In genomic region chr10:7563770-7564169, GRCh38 we compare ENCODE assay signal across 28 cellular contexts.
A peak's percentile ranks its signal among the peaks of the same experiment; 100 is the strongest.
DNase-seq lines count a peak whose midpoint lies in the region; ATAC-seq and TF ChIP-seq lines count a peak whose summit lies in the region.
"Had no signal": no experiment of that assay in that cellular context is flagged by ENCODE, and none has a peak within 500 bp of the region (broad histone marks: within the 10 kb centered on the region; RNA-seq: fewer than 3 reads in every experiment).

No MANE protein-coding gene starts in this region.

- peaks cover 20 to 38% (median 32%) of the 10 kb centered on the region in 4 donors for H3K4me1 ChIP-seq in stomach

- ATAC-seq in HG03025 (IDR thresholded peaks at IDR 0.05; ENCODE audit: low FRiP score, unreplicated experiment) (no peak), HG03565 (IDR thresholded peaks at IDR 0.05; ENCODE audit: unreplicated experiment) (no peak)
- ATAC-seq: activated CD8-positive, alpha-beta T cell treated with anti-CD3 and anti-CD28 coated beads, Interleukin-2, amount 10 ng/mL, durations not matched to agents 7 days and 5 days; activated naive CD4-positive, alpha-beta T cell treated with anti-CD3 and anti-CD28 coated beads, Interleukin-2, amount 50 U/mL, for 72 hours; activated T-cell treated with anti-CD3 and anti-CD28 coated beads, Interleukin-2, amount 50 U/mL, for 4 hours; naive thymus-derived CD4-positive, alpha-beta T cell; PC-3; stimulated activated memory B cell treated with anti-CD40 and anti-IgM and Interleukin-4, amounts not matched to agents 10 μg/mL and 1 μg/mL and 100 μg/mL, for 72 hours had no signal

- TF ChIP-seq CTCF in chondrocyte (IDR thresholded peaks at IDR 0.05) (no peak), mesothelial cell of epicardium (IDR thresholded peaks at IDR 0.05; ENCODE audit: unreplicated experiment) (no peak), stomach (IDR thresholded peaks at IDR 0.05) (no peak)

- H3K27me3 ChIP-seq in stomach: no peaks in the 10 kb centered on the region
- H3K27me3 ChIP-seq: SJSA1 had no signal

- no peak for TF ChIP-seq RAD21 in Ishikawa (IDR thresholded peaks at IDR 0.05; ENCODE audit: low read depth)

- H3K27ac Mint-ChIP-seq in chondrocyte (ENCODE audit: unreplicated experiment) (peak overlapping the region; percentile 15), mesothelial cell of epicardium (peak overlapping the region; percentile 85)
- H3K27ac Mint-ChIP-seq: activated CD8-positive, alpha-beta T cell treated with anti-CD3 and anti-CD28 coated beads, Interleukin-2, amount 10 ng/mL, durations not matched to agents 7 days and 5 days; activated naive CD4-positive, alpha-beta T cell treated with anti-CD3 and anti-CD28 coated beads, Interleukin-2, amount 50 U/mL, for 72 hours; H9; naive thymus-derived CD4-positive, alpha-beta T cell; stimulated activated memory B cell treated with anti-CD40 and anti-IgM and Interleukin-4, amounts not matched to agents 10 μg/mL and 1 μg/mL and 100 μg/mL, for 72 hours; type B pancreatic cell had no signal

- H3K36me3 ChIP-seq in stomach: peaks cover 0 to 5% (median 2%) of the 10 kb centered on the region in 4 donors
- H3K36me3 ChIP-seq: lower lobe of right lung, SJSA1 had no signal

- H3K9me3 ChIP-seq in stomach: no peaks in the 10 kb centered on the region
- H3K9me3 ChIP-seq: lower lobe of right lung, psoas muscle, SJSA1 had no signal

- H3K4me1 Mint-ChIP-seq in chondrocyte (ENCODE audit: low read depth): peaks cover 46% of the 10 kb centered on the region
- H3K4me1 Mint-ChIP-seq in mesothelial cell of epicardium: peaks cover 30% of the 10 kb centered on the region

- H3K36me3 Mint-ChIP-seq in chondrocyte (ENCODE audit: low read depth) (no peaks in the 10 kb centered on the region), mesothelial cell of epicardium (no peaks in the 10 kb centered on the region)
- H3K36me3 Mint-ChIP-seq: activated naive CD4-positive, alpha-beta T cell treated with anti-CD3 and anti-CD28 coated beads, Interleukin-2, amount 50 U/mL, for 72 hours; naive thymus-derived CD4-positive, alpha-beta T cell; stimulated activated memory B cell treated with anti-CD40 and anti-IgM and Interleukin-4, amounts not matched to agents 10 μg/mL and 1 μg/mL and 100 μg/mL, for 72 hours; type B pancreatic cell had no signal

- DNase-seq in chondrocyte (ENCODE audit: low spot score): no peak
- no peak for DNase-seq in mesothelial cell of epicardium (ENCODE audit: low spot score in 2 of 2, unreplicated experiment in 2 of 2)
- no peak for DNase-seq in stomach
- DNase-seq in HuH-7.5 (ENCODE audit: low spot score): no peak
- DNase-seq in stimulated activated CD4-positive, alpha-beta T cell treated with anti-CD3 and anti-CD28 coated beads, Interleukin-2, amount 100 ng/mL, for 24 hours: no peak
- DNase-seq: activated CD4-positive, CD25-positive, alpha-beta regulatory T cell; activated CD8-positive, alpha-beta T cell treated with anti-CD3 and anti-CD28 coated beads, Interleukin-2, amount 10 ng/mL, durations not matched to agents 7 days and 5 days; activated T-cell treated with anti-CD3 and anti-CD28 coated beads, Interleukin-2, amount 50 U/mL, for 4 hours; dermis blood vessel endothelial cell; erythroblast; H9; Karpas-422; lower lobe of right lung; naive thymus-derived CD4-positive, alpha-beta T cell; NCI-H1105 treated with DMSO at 0.1 percent for 48 hours; NCI-H2171 treated with DMSO at 0.1 percent for 48 hours; NCI-H748 treated with DMSO at 0.1 percent for 48 hours; PC-3; psoas muscle; stimulated activated CD4-positive, alpha-beta T cell treated with anti-CD3 and anti-CD28 coated beads, Interleukin-15, amount 100 ng/mL, for 24 hours; T-helper 2 cell had no signal

- TF ChIP-seq POLR2A in stomach (IDR thresholded peaks at IDR 0.05): no peak

- H3K27me3 Mint-ChIP-seq in chondrocyte (ENCODE audit: low read depth) (peaks cover 4% of the 10 kb centered on the region), mesothelial cell of epicardium (ENCODE audit: low read depth) (peaks cover 1% of the 10 kb centered on the region)

- H3K4me3 Mint-ChIP-seq in chondrocyte (ENCODE audit: unreplicated experiment): no peak overlapping the region
- H3K4me3 Mint-ChIP-seq in mesothelial cell of epicardium: no peak overlapping the region
- H3K4me3 Mint-ChIP-seq: activated CD8-positive, alpha-beta T cell treated with anti-CD3 and anti-CD28 coated beads, Interleukin-2, amount 10 ng/mL, durations not matched to agents 7 days and 5 days; activated T-cell treated with anti-CD3 and anti-CD28 coated beads, Interleukin-2, amount 50 U/mL, for 4 hours; H9; naive thymus-derived CD4-positive, alpha-beta T cell; stimulated activated memory B cell treated with anti-CD40 and anti-IgM and Interleukin-4, amounts not matched to agents 10 μg/mL and 1 μg/mL and 100 μg/mL, for 72 hours; type B pancreatic cell had no signal

- peak overlapping the region in 3 of 5 donors; percentile 50 to 66 (median 66) for H3K27ac ChIP-seq in stomach
- H3K27ac ChIP-seq: lower lobe of right lung, psoas muscle, SJSA1 had no signal

- intact Hi-C loops in stomach (cut with DNase I; ENCODE audit: low total_unique reads): no loop called here

- TF ChIP-seq EP300 in Ishikawa (IDR thresholded peaks at IDR 0.05; ENCODE audit: borderline replicate concordance) (0 out of 2 replicates have a peak, but pooled peaks have one; percentile 13), stomach (IDR thresholded peaks at IDR 0.05) (no peak)

- H3K4me3 ChIP-seq in stomach: no peak overlapping the region
- H3K4me3 ChIP-seq: lower lobe of right lung, psoas muscle, SJSA1 had no signal

- H3K9me3 Mint-ChIP-seq in chondrocyte (ENCODE audit: low read depth) (peaks cover 2% of the 10 kb centered on the region), mesothelial cell of epicardium (no peaks in the 10 kb centered on the region)
- H3K9me3 Mint-ChIP-seq: activated naive CD4-positive, alpha-beta T cell treated with anti-CD3 and anti-CD28 coated beads, Interleukin-2, amount 50 U/mL, for 72 hours; activated T-cell treated with anti-CD3 and anti-CD28 coated beads, Interleukin-2, amount 50 U/mL, for 4 hours; H9; naive thymus-derived CD4-positive, alpha-beta T cell; stimulated activated memory B cell treated with anti-CD40 and anti-IgM and Interleukin-4, amounts not matched to agents 10 μg/mL and 1 μg/mL and 100 μg/mL, for 72 hours; type B pancreatic cell had no signal

- 48 to 69% (median 63%) methylated on average over 10 to 14 of the region's 14 CpGs for WGBS in stomach, 5 donors

TF ChIP-seq in Ishikawa, 13 proteins besides CTCF, POLR2A, EP300 and RAD21:
- no peak for TF ChIP-seq YY1 (IDR thresholded peaks at IDR 0.05; ENCODE audit: low read depth)
- no peak for TF ChIP-seq FOXM1 (IDR thresholded peaks at IDR 0.05; ENCODE audit: borderline replicate concordance, low read depth)
- no peak for TF ChIP-seq CREB1 (IDR thresholded peaks at IDR 0.05; ENCODE audit: low read depth)
- no peak for TF ChIP-seq ZBTB7A (IDR thresholded peaks at IDR 0.05; ENCODE audit: low read depth)
- TF ChIP-seq EGR1 (IDR thresholded peaks at IDR 0.05): no peak
- TF ChIP-seq, protein P1, sequence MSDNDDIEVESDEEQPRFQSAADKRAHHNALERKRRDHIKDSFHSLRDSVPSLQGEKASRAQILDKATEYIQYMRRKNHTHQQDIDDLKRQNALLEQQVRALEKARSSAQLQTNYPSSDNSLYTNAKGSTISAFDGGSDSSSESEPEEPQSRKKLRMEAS (IDR thresholded peaks at IDR 0.05): peak; percentile 50; the same call in 1 of the 2 replicates
- no peak for TF ChIP-seq TEAD4 (IDR thresholded peaks at IDR 0.05)
- TF ChIP-seq TAF1 (IDR thresholded peaks at IDR 0.05; ENCODE audit: low read depth): no peak
- peak; percentile 59 for TF ChIP-seq USF1 (IDR thresholded peaks at IDR 0.05)
- TF ChIP-seq TCF12 (IDR thresholded peaks at IDR 0.05; ENCODE audit: low read depth): no peak
- TF ChIP-seq NFIC (IDR thresholded peaks at IDR 0.05): peak; percentile 52
- TF ChIP-seq CEBPB (IDR thresholded peaks at IDR 0.05): no peak
- TF ChIP-seq, protein P2, sequence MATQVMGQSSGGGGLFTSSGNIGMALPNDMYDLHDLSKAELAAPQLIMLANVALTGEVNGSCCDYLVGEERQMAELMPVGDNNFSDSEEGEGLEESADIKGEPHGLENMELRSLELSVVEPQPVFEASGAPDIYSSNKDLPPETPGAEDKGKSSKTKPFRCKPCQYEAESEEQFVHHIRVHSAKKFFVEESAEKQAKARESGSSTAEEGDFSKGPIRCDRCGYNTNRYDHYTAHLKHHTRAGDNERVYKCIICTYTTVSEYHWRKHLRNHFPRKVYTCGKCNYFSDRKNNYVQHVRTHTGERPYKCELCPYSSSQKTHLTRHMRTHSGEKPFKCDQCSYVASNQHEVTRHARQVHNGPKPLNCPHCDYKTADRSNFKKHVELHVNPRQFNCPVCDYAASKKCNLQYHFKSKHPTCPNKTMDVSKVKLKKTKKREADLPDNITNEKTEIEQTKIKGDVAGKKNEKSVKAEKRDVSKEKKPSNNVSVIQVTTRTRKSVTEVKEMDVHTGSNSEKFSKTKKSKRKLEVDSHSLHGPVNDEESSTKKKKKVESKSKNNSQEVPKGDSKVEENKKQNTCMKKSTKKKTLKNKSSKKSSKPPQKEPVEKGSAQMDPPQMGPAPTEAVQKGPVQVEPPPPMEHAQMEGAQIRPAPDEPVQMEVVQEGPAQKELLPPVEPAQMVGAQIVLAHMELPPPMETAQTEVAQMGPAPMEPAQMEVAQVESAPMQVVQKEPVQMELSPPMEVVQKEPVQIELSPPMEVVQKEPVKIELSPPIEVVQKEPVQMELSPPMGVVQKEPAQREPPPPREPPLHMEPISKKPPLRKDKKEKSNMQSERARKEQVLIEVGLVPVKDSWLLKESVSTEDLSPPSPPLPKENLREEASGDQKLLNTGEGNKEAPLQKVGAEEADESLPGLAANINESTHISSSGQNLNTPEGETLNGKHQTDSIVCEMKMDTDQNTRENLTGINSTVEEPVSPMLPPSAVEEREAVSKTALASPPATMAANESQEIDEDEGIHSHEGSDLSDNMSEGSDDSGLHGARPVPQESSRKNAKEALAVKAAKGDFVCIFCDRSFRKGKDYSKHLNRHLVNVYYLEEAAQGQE (IDR thresholded peaks at IDR 0.05; ENCODE audit: low read depth): no peak
TF ChIP-seq in Ishikawa: peak in this region for 3.
